In the genomic region with DNA sequence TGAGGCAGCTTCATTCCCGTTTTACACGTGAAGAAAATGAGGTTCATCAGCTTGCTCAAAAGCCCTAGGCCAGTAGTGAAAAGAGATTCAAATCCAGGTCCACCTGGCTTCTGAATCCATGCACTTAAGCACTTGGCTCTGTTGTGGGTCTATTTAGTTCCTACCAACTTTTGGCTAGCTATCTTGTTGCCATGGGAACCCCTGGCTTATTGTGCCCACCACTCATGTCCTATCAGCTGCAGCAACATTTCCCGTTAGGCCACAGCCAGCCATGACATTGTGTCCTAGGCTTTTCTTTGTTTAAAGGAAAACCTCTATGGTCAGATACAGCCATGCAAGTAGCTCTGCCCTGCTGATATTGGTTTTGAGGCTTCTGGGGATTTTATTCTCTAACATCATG, we compare ENCODE assay signal across 28 cellular contexts. TPM values are rescaled to one million over a fixed set of nuclear protein-coding genes. Genes with fewer than 3 reads are reported as not detected.
DNase-seq lines count a peak whose midpoint lies in the region; ATAC-seq and TF ChIP-seq lines count a peak whose summit lies in the region.
"Had no signal": no experiment of that assay in that cellular context is flagged by ENCODE, and none has a peak within 500 bp of the region (broad histone marks: within the 10 kb centered on the region; RNA-seq: fewer than 3 reads in every experiment).

No MANE protein-coding gene starts in this region.

- no peaks in the 10 kb centered on the region for H3K9me3 Mint-ChIP-seq in neural progenitor cell
- H3K9me3 Mint-ChIP-seq: CD8-positive, alpha-beta memory T cell; stimulated activated naive CD8-positive, alpha-beta T cell treated with anti-CD3 and anti-CD28 coated beads, Interleukin-15, amount 100 ng/mL, for 72 hours; T-cell had no signal

- no peaks in the 10 kb centered on the region for H3K36me3 Mint-ChIP-seq in neural progenitor cell
- H3K36me3 Mint-ChIP-seq: CD8-positive, alpha-beta memory T cell; T-cell had no signal

- no peaks in the 10 kb centered on the region for H4K20me1 ChIP-seq in neural progenitor cell (ENCODE audit: low read depth)

- H3K27ac ChIP-seq in cardiac muscle cell, result peak overlapping the region; percentile 89
- H3K27ac ChIP-seq in neural progenitor cell, result no peak overlapping the region
- H3K27ac ChIP-seq: KMS-11, neutrophil, tibial nerve, VCaP had no signal

- H3K4me3 ChIP-seq in cardiac muscle cell, result no peak overlapping the region
- H3K4me3 ChIP-seq in neural progenitor cell, result no peak overlapping the region
- H3K4me3 ChIP-seq: spleen, tibial nerve had no signal

- H3K9me3 ChIP-seq in cardiac muscle cell (ENCODE audit: low read depth) (no peaks in the 10 kb centered on the region), neural progenitor cell (ENCODE audit: low read depth) (no peaks in the 10 kb centered on the region)
- H3K9me3 ChIP-seq: neutrophil, spleen, tibial nerve had no signal

- no peak overlapping the region for H3K4me3 Mint-ChIP-seq in neural progenitor cell
- H3K4me3 Mint-ChIP-seq: CD8-positive, alpha-beta memory T cell; stimulated activated naive CD8-positive, alpha-beta T cell treated with anti-CD3 and anti-CD28 coated beads, Interleukin-15, amount 100 ng/mL, for 72 hours; T-cell had no signal

- no peak overlapping the region for H3K4me2 ChIP-seq in neural progenitor cell
- H3K4me2 ChIP-seq: KMS-11 had no signal

- peak overlapping the region; percentile 55 for H3K27ac Mint-ChIP-seq in neural progenitor cell
- H3K27ac Mint-ChIP-seq: stimulated activated naive CD8-positive, alpha-beta T cell treated with anti-CD3 and anti-CD28 coated beads, Interleukin-15, amount 100 ng/mL, for 72 hours; T-cell had no signal

- no peak for ATAC-seq in HG02610 (IDR thresholded peaks at IDR 0.05; ENCODE audit: unreplicated experiment)
- ATAC-seq: left colon; stimulated activated naive CD8-positive, alpha-beta T cell treated with anti-CD3 and anti-CD28 coated beads, Interleukin-15, amount 100 ng/mL, for 72 hours; T-cell had no signal

- H3K36me3 ChIP-seq in cardiac muscle cell (no peaks in the 10 kb centered on the region), neural progenitor cell (no peaks in the 10 kb centered on the region)
- H3K36me3 ChIP-seq: neutrophil, spleen, tibial nerve had no signal

- no peak for TF ChIP-seq CTCF in cardiac muscle cell (IDR thresholded peaks at IDR 0.05; ENCODE audit: low read depth, low read length)
- no peak for TF ChIP-seq CTCF in neural progenitor cell (IDR thresholded peaks at IDR 0.05)

- H3K27me3 ChIP-seq in cardiac muscle cell (no peaks in the 10 kb centered on the region), neural progenitor cell (no peaks in the 10 kb centered on the region)
- H3K27me3 ChIP-seq: neutrophil, spleen, tibial nerve had no signal

- H3K4me1 ChIP-seq in cardiac muscle cell (ENCODE audit: low read depth) (peaks cover 58% of the 10 kb centered on the region), neural progenitor cell (peaks cover 12% of the 10 kb centered on the region)

- H3K4me1 Mint-ChIP-seq in neural progenitor cell, result peaks cover 16% of the 10 kb centered on the region

- no peak overlapping the region for H2AFZ ChIP-seq in neural progenitor cell (replicated peaks)

- H3K27me3 Mint-ChIP-seq in neural progenitor cell (ENCODE audit: insufficient read depth, low read depth), result peaks cover 2% of the 10 kb centered on the region
- H3K27me3 Mint-ChIP-seq: CD8-positive, alpha-beta memory T cell had no signal

- DNase-seq in NCI-H1105 (lab: John Stamatoyannopoulos, UW) (peak; percentile 29), OCI-M1 (lab: John Stamatoyannopoulos, UW) (peak; percentile 91), cardiac muscle cell (ENCODE audit: low read depth in 1 of 2, low spot score in 1 of 2) (peak in 1 of 2 donors; percentile 85), neural progenitor cell (ENCODE audit: low spot score) (peak; percentile 28), kidney tubule cell (ENCODE audit: low spot score) (no peak)
- DNase-seq in activated CD4-positive, alpha-beta T cell treated with anti-CD3 and anti-CD28 coated beads, Interleukin-2, amount 50 U/mL, for 4 hours, result no peak
- DNase-seq: activated CD4-positive, alpha-beta T cell treated with anti-CD3 and anti-CD28 coated beads, Interleukin-2, amount 50 U/mL, for 1 hour; activated CD8-positive, alpha-beta memory T cell treated with anti-CD3 and anti-CD28 coated beads, Interleukin-2, amount 50 U/mL, for 48 hours; activated effector memory CD4-positive, alpha-beta T cell treated with Interleukin-2 at 50 U/mL for 16 hours; CD8-positive, alpha-beta memory T cell; dermis blood vessel endothelial cell; DND-41; HCEC 1CT; left colon; MV-4-11; NCI-H2029; NCI-H510A treated with DMSO at 0.1 percent for 48 hours; SHP77 treated with DMSO at 0.1 percent for 48 hours; spleen; stimulated activated CD4-positive, alpha-beta T cell treated with anti-CD3 and anti-CD28 coated beads, Interleukin-4, amount 100 ng/mL, for 4 hours; stimulated activated naive CD8-positive, alpha-beta T cell treated with anti-CD3 and anti-CD28 coated beads, Interleukin-15, amount 100 ng/mL, for 72 hours; T-cell had no signal

- no peaks in the 10 kb centered on the region for H3K79me2 ChIP-seq in neural progenitor cell (ENCODE audit: low read depth)

- no peaks in the 10 kb centered on the region for H3F3A ChIP-seq in neural progenitor cell (ENCODE audit: low read depth)

- no peak overlapping the region for H3K9ac ChIP-seq in neural progenitor cell
- H3K9ac ChIP-seq: KMS-11 had no signal

RNA-seq across cellular contexts. Expression of gene PLEK, which starts 49.8 kb away (rescaled TPM):
- total RNA-seq in cardiac muscle cell, result not detected in 2 replicates
- polyA plus RNA-seq in cardiac muscle cell, result 0.21 TPM in 1 of 2 replicates, not detected in the other
- not detected in 2 replicates for total RNA-seq in neural progenitor cell (ENCODE audit: low replicate concordance)
- total RNA-seq: fibroblast of villous mesenchyme had no signal

RNA-seq across cellular contexts. Expression of gene FBXO48, which starts 52.2 kb away (rescaled TPM):
- total RNA-seq in cardiac muscle cell (0.46 and 0.66 TPM in 2 replicates), neural progenitor cell (ENCODE audit: low replicate concordance) (2.7 and 2.9 TPM in 2 replicates)
- polyA plus RNA-seq in cardiac muscle cell, result 0.50 and 1.3 TPM in 2 replicates

RNA-seq across cellular contexts. Expression of gene APLF, which starts 52.5 kb away (rescaled TPM):
- total RNA-seq in cardiac muscle cell, result 4.3 and 5.9 TPM in 2 replicates
- 3.1 and 5.3 TPM in 2 replicates for polyA plus RNA-seq in cardiac muscle cell
- total RNA-seq in neural progenitor cell (ENCODE audit: low replicate concordance), result 9.8 and 16.9 TPM in 2 replicates

Comparison
In these comparisons a context has a peak if more than half of its experiments do, and no peak if none do; other contexts are left out.
1. DNase-seq: peak in NCI-H1105 (single experiment), OCI-M1 (single experiment) and neural progenitor cell (single experiment); none in activated CD4-positive, alpha-beta T cell treated with anti-CD3 and anti-CD28 coated beads, Interleukin-2, amount 50 U/mL, for 4 hours (0 of 2) and kidney tubule cell (single experiment).